In genomic region chr12:95200128-95200973, GRCh38 we compare ENCODE assay signal across 1 cellular context.
TF ChIP-seq lines count a peak whose summit lies in the region.

No MANE protein-coding gene starts in this region.

TF ChIP-seq in HCT116, 20 proteins besides CTCF, POLR2A, EP300 and RAD21 (continued from another document):
- TF ChIP-seq EZH2 (IDR thresholded peaks at IDR 0.05) (no peak), SP1 (IDR thresholded peaks at IDR 0.05; ENCODE audit: low read depth) (no peak), CBX3 (IDR thresholded peaks at IDR 0.05; ENCODE audit: low read depth) (no peak), ZFX (IDR thresholded peaks at IDR 0.05) (no peak), FOSL1 (IDR thresholded peaks at IDR 0.05; ENCODE audit: low read depth) (no peak), JUND (IDR thresholded peaks at IDR 0.05) (no peak), SRF (IDR thresholded peaks at IDR 0.05; ENCODE audit: low read depth) (no peak)
